9 cellular contexts compared by ENCODE assay signal in genomic region chr7:16657656-16658279, GRCh38. TPM values are rescaled to one million over a fixed set of nuclear protein-coding genes. Genes with fewer than 3 reads are reported as not detected.
A peak's percentile ranks its signal among the peaks of the same experiment; 100 is the strongest.
DNase-seq lines count a peak whose midpoint lies in the region; ATAC-seq, FAIRE-seq and TF ChIP-seq lines count a peak whose summit lies in the region.
"Had no signal": no experiment of that assay in that cellular context is flagged by ENCODE, and none has a peak within 500 bp of the region (broad histone marks: within the 10 kb centered on the region; RNA-seq: fewer than 3 reads in every experiment).

No MANE protein-coding gene starts in this region.

- H3K4me1 ChIP-seq in Panc1 (ENCODE audit: control insufficient read depth, insufficient read depth, low read length) (peaks cover 27% of the 10 kb centered on the region), foreskin keratinocyte (peaks cover 35% of the 10 kb centered on the region)

- TF ChIP-seq CTCF in Panc1 (IDR thresholded peaks at IDR 0.05) (no peak), foreskin keratinocyte (conservative IDR thresholded peaks at IDR 0.05) (no peak)

- CTCF ChIA-PET in Panc1 (lab: Charles Lee), result no interaction called here

- no peaks in the 10 kb centered on the region for H3K9me3 ChIP-seq in Panc1 (ENCODE audit: control insufficient read depth, insufficient read depth, low read depth, low read length)

- peak; percentile 95 for FAIRE-seq in H54 (lab: Jason Lieb, UNC)

- no peak overlapping the region for H3K4me3 ChIP-seq in Panc1 (ENCODE audit: low read depth in 2 of 2, low read length in 2 of 2)

- POLR2A ChIA-PET in Panc1 (lab: Charles Lee), result no interaction called here

- H3K27me3 ChIP-seq in Panc1 (ENCODE audit: control insufficient read depth, insufficient read depth, low read length), result no peaks in the 10 kb centered on the region
- H3K27me3 ChIP-seq in foreskin keratinocyte, result no peaks in the 10 kb centered on the region

- H3K36me3 ChIP-seq in Panc1 (ENCODE audit: control insufficient read depth, insufficient read depth, low read length), result no peaks in the 10 kb centered on the region

- H3K27ac ChIP-seq in Panc1 (ENCODE audit: low read length) (no peak overlapping the region), foreskin keratinocyte (peak overlapping the region; percentile 10)

- in situ Hi-C loops in Panc1 (cut with HindIII; ENCODE audit: low pct_unique_long_range_greater_than_20kb, low sequenced_read_pairs), result no loop called here

- TF ChIP-seq POLR2A in H54 (IDR thresholded peaks at IDR 0.05; ENCODE audit: low read depth, low read length), result no peak

- intact Hi-C loops in Panc1 (cut with micrococcal nuclease; ENCODE audit: unreplicated experiment), result no loop called here

- ATAC-seq in Panc1, result 0 out of 2 replicates have a peak, but pooled peaks have one; percentile 13
- ATAC-seq in foreskin keratinocyte, result peak; percentile 57
- ATAC-seq in HG02885 (IDR thresholded peaks at IDR 0.05; ENCODE audit: poor library complexity, unreplicated experiment), result no peak
- no peak for ATAC-seq in HG02798 (IDR thresholded peaks at IDR 0.05; ENCODE audit: poor library complexity, unreplicated experiment)

- no peak for DNase-seq in H54 (ENCODE audit: insufficient read length, low spot score)
- no peak for DNase-seq in Panc1 (ENCODE audit: low read depth, low spot score)
- DNase-seq in foreskin keratinocyte, result peak in 1 of 2 donors; percentile 63
- peak; percentile 40 for DNase-seq in renal cortical epithelial cell (ENCODE audit: low read depth)
- no peak for DNase-seq in NCI-H2196 (lab: John Stamatoyannopoulos, UW; ENCODE audit: unreplicated experiment)
- no peak for DNase-seq in NCI-H345 treated with DMSO at 0.1 percent for 48 hours (lab: John Stamatoyannopoulos, UW; ENCODE audit: unreplicated experiment)
- DNase-seq: SHP77 had no signal

- TSS peak; percentile 26 for BruUV-seq in Panc1 (replicated peaks; lab: Mats Ljungman, UMichigan)

RNA-seq across cellular contexts. Expression of gene BZW2, which starts 11.8 kb away (rescaled TPM):
- total RNA-seq in Panc1 (2021; ENCODE audit: unreplicated experiment), result 80.9 TPM
- 58.7 TPM for polyA plus RNA-seq in Panc1 (2012; ENCODE audit: insufficient read length)
- total RNA-seq in foreskin keratinocyte, result 67.4 and 72.8 TPM in 2 replicates
- polyA plus RNA-seq in foreskin keratinocyte, result 53.1 and 66.9 TPM in 2 replicates
- total RNA-seq in renal cortical epithelial cell, result 93.6 and 144 TPM in 2 replicates

RNA-seq across cellular contexts. Expression of gene ANKMY2, which starts 12.2 kb away (rescaled TPM):
- 18.6 TPM for total RNA-seq in Panc1 (2021; ENCODE audit: unreplicated experiment)
- 15.1 TPM for polyA plus RNA-seq in Panc1 (2012; ENCODE audit: insufficient read length)
- 10.1 and 10.2 TPM in 2 replicates for total RNA-seq in foreskin keratinocyte
- polyA plus RNA-seq in foreskin keratinocyte, result 5.3 and 5.4 TPM in 2 replicates
- total RNA-seq in renal cortical epithelial cell, result 35.4 and 52.0 TPM in 2 replicates

Comparison
In these comparisons a context has a peak if more than half of its experiments do, and no peak if none do; other contexts are left out.
1. ATAC-seq: peak in Panc1 (single experiment) and foreskin keratinocyte (single experiment); none in HG02885 (single experiment) and HG02798 (single experiment).